18 cellular contexts compared by ENCODE assay signal in the genomic region with DNA sequence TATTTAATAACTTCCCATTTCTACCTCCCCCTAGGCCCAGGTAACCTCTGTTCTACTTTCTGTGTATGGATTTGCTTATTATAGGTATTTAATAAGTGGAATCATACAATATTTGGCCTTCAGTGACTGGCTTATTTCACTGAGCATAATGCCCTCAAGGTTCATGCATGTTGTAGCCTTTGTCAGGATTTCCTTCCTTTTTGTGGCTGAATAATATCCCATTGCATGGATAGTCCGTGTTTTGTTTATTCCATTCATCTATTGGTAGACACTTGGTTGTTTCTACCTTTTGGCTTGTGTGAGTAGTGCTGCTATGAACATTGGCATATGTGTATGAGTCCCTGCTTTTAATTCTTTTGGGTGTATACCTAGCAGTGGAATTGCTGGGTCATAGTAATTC. TPM values are rescaled to one million over a fixed set of nuclear protein-coding genes. Genes with fewer than 3 reads are reported as not detected.
DNase-seq lines count a peak whose midpoint lies in the region; ATAC-seq and TF ChIP-seq lines count a peak whose summit lies in the region.
"Had no signal": no experiment of that assay in that cellular context is flagged by ENCODE, and none has a peak within 500 bp of the region (broad histone marks: within the 10 kb centered on the region; RNA-seq: fewer than 3 reads in every experiment).

No MANE protein-coding gene starts in this region.

- H3K27ac Mint-ChIP-seq in activated CD4-positive, alpha-beta T cell treated with anti-CD3 and anti-CD28 coated beads for 36 hours: peak overlapping the region; percentile 7
- H3K27ac Mint-ChIP-seq in activated CD4-positive, alpha-beta T cell treated with anti-CD3 and anti-CD28 coated beads, Interleukin-2, amount 10 ng/mL, durations not matched to agents 7 days and 5 days: no peak overlapping the region
- H3K27ac Mint-ChIP-seq in natural killer cell (peak overlapping the region; percentile 32 to 37), nephron progenitor cell (peak overlapping the region; percentile 79)
- no peak overlapping the region for H3K27ac Mint-ChIP-seq in natural killer cell treated with Interleukin-12 subunit alpha and Interleukin-12 subunit beta and Interleukin-15 and Interleukin-18, amount 100 ng/mL, for 72 hours

- TF ChIP-seq POLR2A in heart left ventricle (IDR thresholded peaks at IDR 0.05): no peak

- no peak overlapping the region for H3K27ac ChIP-seq in heart left ventricle
- H3K27ac ChIP-seq: 22Rv1, BLaER1 had no signal

- DNase-seq in activated CD4-positive, alpha-beta T cell treated with anti-CD3 and anti-CD28 coated beads for 36 hours: no peak
- no peak for DNase-seq in activated CD4-positive, alpha-beta T cell treated with anti-CD3 and anti-CD28 coated beads, Interleukin-2, amount 10 ng/mL, durations not matched to agents 7 days and 5 days
- DNase-seq in natural killer cell (no peak), nephron progenitor cell (no peak), heart left ventricle (no peak), KG1 (lab: John Stamatoyannopoulos, UW) (no peak)
- DNase-seq in natural killer cell treated with Interleukin-12 subunit alpha and Interleukin-12 subunit beta and Interleukin-15 and Interleukin-18, amount 100 ng/mL, for 72 hours (ENCODE audit: low spot score): no peak
- DNase-seq: DMS 273 treated with DMSO at 0.1 percent for 48 hours, IMR-90, NCI-H1436, NCI-H2081, NCI-H510A treated with DMSO at 0.1 percent for 48 hours had no signal

- H3K4me3 ChIP-seq in heart left ventricle: no peak overlapping the region
- H3K4me3 ChIP-seq: BLaER1 had no signal

- H3K36me3 ChIP-seq in heart left ventricle: peaks cover 0 to 61% (median 36%) of the 10 kb centered on the region in 9 donors

- H3K9me3 Mint-ChIP-seq in activated CD4-positive, alpha-beta T cell treated with anti-CD3 and anti-CD28 coated beads for 36 hours (ENCODE audit: low read depth): no peaks in the 10 kb centered on the region
- no peaks in the 10 kb centered on the region for H3K9me3 Mint-ChIP-seq in activated CD4-positive, alpha-beta T cell treated with anti-CD3 and anti-CD28 coated beads, Interleukin-2, amount 10 ng/mL, durations not matched to agents 7 days and 5 days
- no peaks in the 10 kb centered on the region for H3K9me3 Mint-ChIP-seq in natural killer cell
- H3K9me3 Mint-ChIP-seq in natural killer cell treated with Interleukin-12 subunit alpha and Interleukin-12 subunit beta and Interleukin-15 and Interleukin-18, amount 100 ng/mL, for 72 hours: no peaks in the 10 kb centered on the region
- H3K9me3 Mint-ChIP-seq in nephron progenitor cell: no peaks in the 10 kb centered on the region

- no peaks in the 10 kb centered on the region for H3K27me3 ChIP-seq in heart left ventricle
- H3K27me3 ChIP-seq: BLaER1 had no signal

- POLR2A ChIA-PET in activated CD4-positive, alpha-beta T cell treated with anti-CD3 and anti-CD28 coated beads for 36 hours (lab: Charles Lee): no interaction called here
- POLR2A ChIA-PET in activated CD4-positive, alpha-beta T cell treated with anti-CD3 and anti-CD28 coated beads, Interleukin-2, amount 10 ng/mL, durations not matched to agents 7 days and 5 days (lab: Charles Lee): no interaction called here

- WGBS in heart left ventricle, 4 donors: 33 to 52% (median 39%) methylated on average over 1 of the region's 1 CpG

- H3K4me3 Mint-ChIP-seq in activated CD4-positive, alpha-beta T cell treated with anti-CD3 and anti-CD28 coated beads for 36 hours: no peak overlapping the region
- no peak overlapping the region for H3K4me3 Mint-ChIP-seq in activated CD4-positive, alpha-beta T cell treated with anti-CD3 and anti-CD28 coated beads, Interleukin-2, amount 10 ng/mL, durations not matched to agents 7 days and 5 days
- H3K4me3 Mint-ChIP-seq in natural killer cell (no peak overlapping the region), nephron progenitor cell (no peak overlapping the region)
- no peak overlapping the region for H3K4me3 Mint-ChIP-seq in natural killer cell treated with Interleukin-12 subunit alpha and Interleukin-12 subunit beta and Interleukin-15 and Interleukin-18, amount 100 ng/mL, for 72 hours

- peaks cover 6 to 96% (median 85%) of the 10 kb centered on the region in 12 donors for H3K4me1 ChIP-seq in heart left ventricle

- ATAC-seq in activated CD4-positive, alpha-beta T cell treated with anti-CD3 and anti-CD28 coated beads for 36 hours: no peak
- ATAC-seq in natural killer cell (no peak), heart left ventricle (no peak), HG03135 (IDR thresholded peaks at IDR 0.05; ENCODE audit: unreplicated experiment) (no peak)
- no peak for ATAC-seq in natural killer cell treated with Interleukin-12 subunit alpha and Interleukin-12 subunit beta and Interleukin-15 and Interleukin-18, amount 100 ng/mL, for 72 hours
- ATAC-seq: Panc1, Right ventricle myocardium inferior had no signal

- no peaks in the 10 kb centered on the region for H3K27me3 Mint-ChIP-seq in activated CD4-positive, alpha-beta T cell treated with anti-CD3 and anti-CD28 coated beads for 36 hours
- H3K27me3 Mint-ChIP-seq in activated CD4-positive, alpha-beta T cell treated with anti-CD3 and anti-CD28 coated beads, Interleukin-2, amount 10 ng/mL, durations not matched to agents 7 days and 5 days: no peaks in the 10 kb centered on the region
- H3K27me3 Mint-ChIP-seq in natural killer cell (ENCODE audit: low read depth in 2 of 2) (no peaks in the 10 kb centered on the region), nephron progenitor cell (ENCODE audit: low read depth, poor library complexity) (peaks cover 3% of the 10 kb centered on the region)
- no peaks in the 10 kb centered on the region for H3K27me3 Mint-ChIP-seq in natural killer cell treated with Interleukin-12 subunit alpha and Interleukin-12 subunit beta and Interleukin-15 and Interleukin-18, amount 100 ng/mL, for 72 hours

- CTCF ChIA-PET in activated CD4-positive, alpha-beta T cell treated with anti-CD3 and anti-CD28 coated beads for 36 hours (lab: Charles Lee): no interaction called here
- CTCF ChIA-PET in activated CD4-positive, alpha-beta T cell treated with anti-CD3 and anti-CD28 coated beads, Interleukin-2, amount 10 ng/mL, durations not matched to agents 7 days and 5 days (lab: Charles Lee): interaction anchor here (0.6 to 1.0 kb wide), 2 partner anchors 37 to 117 kb away, joined by 3 read pairs; no protein-coding TSS in a partner anchor

- peaks cover 50% of the 10 kb centered on the region for H3K36me3 Mint-ChIP-seq in activated CD4-positive, alpha-beta T cell treated with anti-CD3 and anti-CD28 coated beads for 36 hours (ENCODE audit: low read depth)
- H3K36me3 Mint-ChIP-seq in activated CD4-positive, alpha-beta T cell treated with anti-CD3 and anti-CD28 coated beads, Interleukin-2, amount 10 ng/mL, durations not matched to agents 7 days and 5 days (ENCODE audit: low read depth): peaks cover 49% of the 10 kb centered on the region
- no peaks in the 10 kb centered on the region for H3K36me3 Mint-ChIP-seq in natural killer cell
- H3K36me3 Mint-ChIP-seq in natural killer cell treated with Interleukin-12 subunit alpha and Interleukin-12 subunit beta and Interleukin-15 and Interleukin-18, amount 100 ng/mL, for 72 hours: peaks cover 10% of the 10 kb centered on the region
- peaks cover 64% of the 10 kb centered on the region for H3K36me3 Mint-ChIP-seq in nephron progenitor cell (ENCODE audit: low read depth)

- H3K4me1 Mint-ChIP-seq in activated CD4-positive, alpha-beta T cell treated with anti-CD3 and anti-CD28 coated beads for 36 hours: peaks cover 92% of the 10 kb centered on the region
- H3K4me1 Mint-ChIP-seq in activated CD4-positive, alpha-beta T cell treated with anti-CD3 and anti-CD28 coated beads, Interleukin-2, amount 10 ng/mL, durations not matched to agents 7 days and 5 days: peaks cover 62% of the 10 kb centered on the region
- H3K4me1 Mint-ChIP-seq in natural killer cell (peaks cover 77 to 80% of the 10 kb centered on the region in 2 donors), nephron progenitor cell (peaks cover 83% of the 10 kb centered on the region)
- H3K4me1 Mint-ChIP-seq in natural killer cell treated with Interleukin-12 subunit alpha and Interleukin-12 subunit beta and Interleukin-15 and Interleukin-18, amount 100 ng/mL, for 72 hours (ENCODE audit: low read depth in 2 of 2): peaks cover 51 to 70% of the 10 kb centered on the region in 2 donors

- no peaks in the 10 kb centered on the region for H3K9me3 ChIP-seq in heart left ventricle
- H3K9me3 ChIP-seq: BLaER1 had no signal

- TF ChIP-seq CTCF in natural killer cell (IDR thresholded peaks at IDR 0.05) (no peak), nephron progenitor cell (IDR thresholded peaks at IDR 0.05) (no peak), heart left ventricle (IDR thresholded peaks at IDR 0.05) (no peak)

- intact Hi-C loops in activated CD4-positive, alpha-beta T cell treated with anti-CD3 and anti-CD28 coated beads for 36 hours (cut with DNase I, micrococcal nuclease): no loop called here
- intact Hi-C loops in natural killer cell (cut with micrococcal nuclease): no loop called here
- intact Hi-C loops in heart left ventricle (cut with DNase I): no loop called here

RNA-seq across cellular contexts. Expression of gene HNRNPM, which starts 9.4 kb away (rescaled TPM):
- 100 to 1,000 TPM; 250 to 304 TPM for total RNA-seq in activated CD4-positive, alpha-beta T cell treated with anti-CD3 and anti-CD28 coated beads for 36 hours
- 100 to 1,000 TPM; 248 to 265 TPM for total RNA-seq in activated CD4-positive, alpha-beta T cell treated with anti-CD3 and anti-CD28 coated beads, Interleukin-2, amount 10 ng/mL, durations not matched to agents 7 days and 5 days
- 100 to 1,000 TPM; 272 to 300 (median 299) TPM for total RNA-seq in natural killer cell
- 100 to 1,000 TPM; 259 to 373 TPM for total RNA-seq in natural killer cell treated with Interleukin-12 subunit alpha and Interleukin-12 subunit beta and Interleukin-15 and Interleukin-18, amount 100 ng/mL, for 72 hours
- 100 to 1,000 TPM in 3 of 9 donors, 10 to 100 TPM in 6; 46.7 to 111 (median 95.3) TPM for total RNA-seq in heart left ventricle
- 100 to 1,000 TPM in 1 of 2 donors, 10 to 100 TPM in 1; 43.4 to 183 TPM for polyA plus RNA-seq in heart left ventricle

RNA-seq across cellular contexts. Expression of gene MARCHF2, which starts 41.1 kb away (rescaled TPM):
- 10 to 100 TPM in 1 of 2 experiments, 1 to 10 TPM in 1; 9.1 to 10.1 TPM for total RNA-seq in activated CD4-positive, alpha-beta T cell treated with anti-CD3 and anti-CD28 coated beads for 36 hours
- total RNA-seq in activated CD4-positive, alpha-beta T cell treated with anti-CD3 and anti-CD28 coated beads, Interleukin-2, amount 10 ng/mL, durations not matched to agents 7 days and 5 days: 10 to 100 TPM; 26.4 to 29.0 TPM
- total RNA-seq in natural killer cell (10 to 100 TPM; 32.4 to 42.3 (median 37.2) TPM), heart left ventricle (100 to 1,000 TPM in 4 of 9 donors, 10 to 100 TPM in 5; 67.2 to 308 (median 93.7) TPM)
- total RNA-seq in natural killer cell treated with Interleukin-12 subunit alpha and Interleukin-12 subunit beta and Interleukin-15 and Interleukin-18, amount 100 ng/mL, for 72 hours: 10 to 100 TPM; 13.7 to 17.0 TPM
- 10 to 100 TPM; 50.7 to 70.3 TPM for polyA plus RNA-seq in heart left ventricle

RNA-seq across cellular contexts. Expression of gene PRAM1, which starts 48.2 kb away (rescaled TPM):
- total RNA-seq in activated CD4-positive, alpha-beta T cell treated with anti-CD3 and anti-CD28 coated beads for 36 hours: 1 to 10 TPM in 1 of 2 experiments, under 1 TPM in 1; 0.90 to 1.1 TPM
- total RNA-seq in activated CD4-positive, alpha-beta T cell treated with anti-CD3 and anti-CD28 coated beads, Interleukin-2, amount 10 ng/mL, durations not matched to agents 7 days and 5 days: 1 to 10 TPM; 3.8 to 6.7 TPM
- total RNA-seq in natural killer cell (10 to 100 TPM in 1 of 3 donors, 1 to 10 TPM in 2; 7.7 to 17.5 (median 9.0) TPM), heart left ventricle (1 to 10 TPM in 2 of 9 donors, under 1 TPM in 6, not detected in 1; 0.23 to 9.9 (median 0.53) TPM)
- total RNA-seq in natural killer cell treated with Interleukin-12 subunit alpha and Interleukin-12 subunit beta and Interleukin-15 and Interleukin-18, amount 100 ng/mL, for 72 hours: 1 to 10 TPM; 1.5 to 2.0 TPM
- under 1 TPM; 0.53 to 0.72 TPM for polyA plus RNA-seq in heart left ventricle
- total RNA-seq: Daoy, IMR-90 had no signal

RNA-seq across cellular contexts. Expression of gene ZNF414, which starts 59.7 kb away (rescaled TPM):
- 10 to 100 TPM; 21.0 to 23.7 TPM for total RNA-seq in activated CD4-positive, alpha-beta T cell treated with anti-CD3 and anti-CD28 coated beads for 36 hours
- total RNA-seq in activated CD4-positive, alpha-beta T cell treated with anti-CD3 and anti-CD28 coated beads, Interleukin-2, amount 10 ng/mL, durations not matched to agents 7 days and 5 days: 10 to 100 TPM; 46.8 to 47.3 TPM
- 10 to 100 TPM; 42.1 to 46.4 (median 42.3) TPM for total RNA-seq in natural killer cell
- 10 to 100 TPM; 15.5 to 16.8 TPM for total RNA-seq in natural killer cell treated with Interleukin-12 subunit alpha and Interleukin-12 subunit beta and Interleukin-15 and Interleukin-18, amount 100 ng/mL, for 72 hours
- 10 to 100 TPM in 7 of 9 donors, 1 to 10 TPM in 2; 5.6 to 17.2 (median 13.7) TPM for total RNA-seq in heart left ventricle
- polyA plus RNA-seq in heart left ventricle: 10 to 100 TPM; 20.1 to 26.6 TPM

Comparison
In these comparisons a context has a peak if more than half of its experiments do, and no peak if none do; other contexts are left out.
1. H3K27ac Mint-ChIP-seq: peak in activated CD4-positive, alpha-beta T cell treated with anti-CD3 and anti-CD28 coated beads for 36 hours (single experiment), natural killer cell (2 of 2) and nephron progenitor cell (single experiment); none in activated CD4-positive, alpha-beta T cell treated with anti-CD3 and anti-CD28 coated beads, Interleukin-2, amount 10 ng/mL, durations not matched to agents 7 days and 5 days (single experiment) and natural killer cell treated with Interleukin-12 subunit alpha and Interleukin-12 subunit beta and Interleukin-15 and Interleukin-18, amount 100 ng/mL, for 72 hours (0 of 2).